Comparison of ENCODE assay signal across 8 cellular contexts in genomic region chr3:182795383-182795782, GRCh38. TPM values are rescaled to one million over a fixed set of nuclear protein-coding genes. Genes with fewer than 3 reads are reported as not detected.
A peak's percentile ranks its signal among the peaks of the same experiment; 100 is the strongest.
DNase-seq lines count a peak whose midpoint lies in the region; ATAC-seq and TF ChIP-seq lines count a peak whose summit lies in the region.

No MANE protein-coding gene starts in this region.

- peak overlapping the region; percentile 41; the same call in 1 of the 2 replicates for H3K23ac ChIP-seq in IMR-90 (ENCODE audit: low read depth, low read length)

- H3K9me1 ChIP-seq in IMR-90 (ENCODE audit: insufficient read depth, low read length), result no peaks in the 10 kb centered on the region

- WGBS in IMR-90 (ENCODE audit: extremely low coverage in 2 of 2, insufficient read length in 1 of 2), 2 experiments, result no CpG with 5 or more reads among the region's 3 CpGs
- 4 to 11% (median 7%) methylated on average over 3 of the region's 3 CpGs for WGBS in spleen, 5 donors

- peak overlapping the region; percentile 91 for H3K4me2 ChIP-seq in IMR-90 (ENCODE audit: low read depth, low read length)

- DNase-seq in CD1c-positive myeloid dendritic cell (ENCODE audit: extremely low spot score) (peak; percentile 44), GM19238 (ENCODE audit: insufficient read length, low spot score) (peak; percentile 30), IMR-90 (no peak), fibroblast of the aortic adventitia (ENCODE audit: low read depth) (no peak), spleen (no peak), NCI-H82 treated with DMSO at 0.1 percent for 48 hours (lab: John Stamatoyannopoulos, UW; ENCODE audit: unreplicated experiment) (no peak), midbrain (lab: John Stamatoyannopoulos, UW) (no peak)
- DNase-seq in activated CD4-positive, alpha-beta T cell treated with anti-CD3 and anti-CD28 coated beads for 48 hours, result peak; percentile 26

- peaks cover 5% of the 10 kb centered on the region; the same call in 1 of the 2 replicates for H4K20me1 ChIP-seq in IMR-90 (ENCODE audit: insufficient read depth, low read length)

- H4K8ac ChIP-seq in IMR-90 (ENCODE audit: low read depth in 2 of 2, low read length in 2 of 2), result no peak overlapping the region; a peak in 1 of 4 replicates

- H4K5ac ChIP-seq in IMR-90 (ENCODE audit: low read depth, low read length), result no peak overlapping the region

- peaks cover 11 to 19% of the 10 kb centered on the region in 2 experiments for H3K79me1 ChIP-seq in IMR-90 (ENCODE audit: low read depth in 1 of 2, low read length in 2 of 2)

- intact Hi-C loops in IMR-90 (cut with micrococcal nuclease), result no loop called here
- intact Hi-C loops in spleen (cut with DNase I; ENCODE audit: low total_unique reads), result no loop called here

- no peaks in the 10 kb centered on the region for H3K36me3 ChIP-seq in IMR-90 (ENCODE audit: control insufficient read depth, insufficient read depth, low read length)
- H3K36me3 ChIP-seq in spleen, result peaks cover 0 to 8% (median 0%) of the 10 kb centered on the region in 6 donors

- H3K27ac ChIP-seq in IMR-90 (ENCODE audit: insufficient read depth, low read length), result no peak overlapping the region
- peak overlapping the region; percentile 92 to 100 (median 98) for H3K27ac ChIP-seq in spleen

- H2BK5ac ChIP-seq in IMR-90 (ENCODE audit: low read depth, low read length, poor library complexity, severe bottlenecking), result no peak overlapping the region

- H2BK20ac ChIP-seq in IMR-90 (ENCODE audit: low read depth, low read length), result no peak overlapping the region

- no peak for TF ChIP-seq RAD21 in IMR-90 (IDR thresholded peaks at IDR 0.05; ENCODE audit: low read length)

- H3K4ac ChIP-seq in IMR-90 (ENCODE audit: low read depth, low read length), result no peak overlapping the region

- H3K4me3 ChIP-seq in IMR-90 (ENCODE audit: insufficient read depth, low read depth, low read length), result no peak overlapping the region
- peak overlapping the region; percentile 98 for H3K4me3 ChIP-seq in fibroblast of the aortic adventitia (ENCODE audit: low read depth, low read length)
- H3K4me3 ChIP-seq in spleen, result peak overlapping the region; percentile 77 to 93 (median 84)

- no peak overlapping the region for H2AK9ac ChIP-seq in IMR-90 (replicated peaks; ENCODE audit: low read depth, low read length, poor library complexity)

- no peak overlapping the region; the same call in 1 of the 2 replicates for H3K56ac ChIP-seq in IMR-90 (ENCODE audit: extremely low read depth, insufficient read depth, low read length)

- peak overlapping the region; percentile 43; the same call in 1 of the 2 replicates for H3K9ac ChIP-seq in IMR-90 (ENCODE audit: low read depth, low read length)

- no peak overlapping the region for H2BK15ac ChIP-seq in IMR-90 (ENCODE audit: low read depth, low read length)

- no peak overlapping the region for H4K91ac ChIP-seq in IMR-90 (ENCODE audit: insufficient read depth, low read depth, low read length)

- no peak for TF ChIP-seq POLR2A in IMR-90 (IDR thresholded peaks at IDR 0.05; ENCODE audit: low read depth, low read length)
- TF ChIP-seq POLR2A in spleen (IDR thresholded peaks at IDR 0.05), result no peak

- H2AK5ac ChIP-seq in IMR-90 (ENCODE audit: low read depth, low read length), result no peak overlapping the region

- H3K27me3 ChIP-seq in IMR-90 (ENCODE audit: control insufficient read depth, insufficient read depth, low read length), result no peaks in the 10 kb centered on the region
- H3K27me3 ChIP-seq in spleen (replicated peaks in 1 of 7), result no peaks in the 10 kb centered on the region

- CTCF ChIA-PET in IMR-90 (lab: Yijun Ruan, JAX), result interaction anchor here (0.6 to 1.0 kb wide), 4 partner anchors 14 to 217 kb away, joined by 3 to 6 read pairs (median 3); no protein-coding TSS in a partner anchor

- ATAC-seq in IMR-90 (ENCODE audit: low read depth), result no peak

- H3K4me1 ChIP-seq in IMR-90 (ENCODE audit: control insufficient read depth, insufficient read depth, low read length) (no peaks in the 10 kb centered on the region), spleen (peaks cover 9 to 72% (median 46%) of the 10 kb centered on the region in 6 donors)

- H2AFZ ChIP-seq in IMR-90 (replicated peaks; ENCODE audit: low read length, poor library complexity), result no peak overlapping the region

- in situ Hi-C loops in IMR-90 (cut with MboI; ENCODE audit: low sequenced_read_pairs), result loop anchor here (5.0 kb wide), 1 partner anchor 37 kb away; no protein-coding TSS in a partner anchor

- H3K14ac ChIP-seq in IMR-90 (replicated peaks; ENCODE audit: low read depth, low read length), result 0 out of 2 replicates have a peak overlapping the region, but pooled peaks have one; percentile 15

- POLR2A ChIA-PET in IMR-90 (lab: Charles Lee; ENCODE audit: unreplicated experiment), result no interaction called here

- dilution Hi-C loops in IMR-90 (cut with HindIII; ENCODE audit: low sequenced_read_pairs, unreplicated experiment), result no loop called here

- TSS peak; percentile 37 for BruUV-seq in IMR-90 (replicated peaks; lab: Mats Ljungman, UMichigan)

- H2BK120ac ChIP-seq in IMR-90 (ENCODE audit: low read depth, low read length), result no peak overlapping the region

- TF ChIP-seq CTCF in IMR-90 (conservative IDR thresholded peaks at IDR 0.05; ENCODE audit: low read depth, low read length), result no peak
- no peak for TF ChIP-seq CTCF in fibroblast of the aortic adventitia (IDR thresholded peaks at IDR 0.05; ENCODE audit: insufficient read depth, low read length)
- no peak for TF ChIP-seq CTCF in spleen (IDR thresholded peaks at IDR 0.05 in 8 of 11, conservative IDR thresholded peaks at IDR 0.05 in 3 of 11)

- no peaks in the 10 kb centered on the region for H3K9me3 ChIP-seq in IMR-90 (ENCODE audit: control insufficient read depth, insufficient read depth, low read length)
- no peaks in the 10 kb centered on the region for H3K9me3 ChIP-seq in spleen

- H3K18ac ChIP-seq in IMR-90 (ENCODE audit: low read depth, low read length), result no peak overlapping the region

TF ChIP-seq in IMR-90, 13 proteins besides CTCF, POLR2A, EP300 and RAD21:
- no peak for TF ChIP-seq FOS (IDR thresholded peaks at IDR 0.05; ENCODE audit: low read depth, low read length)

RNA-seq across cellular contexts. Expression of gene ATP11B, which starts 2.1 kb away (rescaled TPM):
- total RNA-seq in IMR-90 (2012; rRNA removed), result 39.6 and 66.4 TPM in 2 replicates
- 7.8 and 10.0 TPM in 2 replicates for polyA plus RNA-seq in IMR-90 (2012; rRNA removed)
- polyA plus RNA-seq in IMR-90 (2012; cell fraction: cytosol; rRNA removed), result 2.0 and 2.1 TPM in 2 replicates
- polyA plus RNA-seq in IMR-90 (2012; cell fraction: nucleus; rRNA removed; ENCODE audit: low replicate concordance), result 3.5 and 15.0 TPM in 2 replicates
- total RNA-seq in fibroblast of the aortic adventitia (ENCODE audit: low replicate concordance), result 61.7 and 66.4 TPM in 2 replicates
- 100 to 1,000 TPM in 4 of 7 donors, 10 to 100 TPM in 3; 82.7 to 165 (median 101) TPM for total RNA-seq in spleen
- 1 to 10 TPM; 7.2 to 9.0 (median 9.0) TPM for polyA plus RNA-seq in spleen

Comparison
In these comparisons a context has a peak if more than half of its experiments do, and no peak if none do; other contexts are left out.
1. DNase-seq: peak in CD1c-positive myeloid dendritic cell (single experiment), GM19238 (single experiment) and activated CD4-positive, alpha-beta T cell treated with anti-CD3 and anti-CD28 coated beads for 48 hours (single experiment); none in IMR-90 (single experiment), fibroblast of the aortic adventitia (single experiment), spleen (single experiment), NCI-H82 treated with DMSO at 0.1 percent for 48 hours (single experiment) and midbrain (single experiment).